ENCODE assay signal across 12 cellular contexts in the genomic region with DNA sequence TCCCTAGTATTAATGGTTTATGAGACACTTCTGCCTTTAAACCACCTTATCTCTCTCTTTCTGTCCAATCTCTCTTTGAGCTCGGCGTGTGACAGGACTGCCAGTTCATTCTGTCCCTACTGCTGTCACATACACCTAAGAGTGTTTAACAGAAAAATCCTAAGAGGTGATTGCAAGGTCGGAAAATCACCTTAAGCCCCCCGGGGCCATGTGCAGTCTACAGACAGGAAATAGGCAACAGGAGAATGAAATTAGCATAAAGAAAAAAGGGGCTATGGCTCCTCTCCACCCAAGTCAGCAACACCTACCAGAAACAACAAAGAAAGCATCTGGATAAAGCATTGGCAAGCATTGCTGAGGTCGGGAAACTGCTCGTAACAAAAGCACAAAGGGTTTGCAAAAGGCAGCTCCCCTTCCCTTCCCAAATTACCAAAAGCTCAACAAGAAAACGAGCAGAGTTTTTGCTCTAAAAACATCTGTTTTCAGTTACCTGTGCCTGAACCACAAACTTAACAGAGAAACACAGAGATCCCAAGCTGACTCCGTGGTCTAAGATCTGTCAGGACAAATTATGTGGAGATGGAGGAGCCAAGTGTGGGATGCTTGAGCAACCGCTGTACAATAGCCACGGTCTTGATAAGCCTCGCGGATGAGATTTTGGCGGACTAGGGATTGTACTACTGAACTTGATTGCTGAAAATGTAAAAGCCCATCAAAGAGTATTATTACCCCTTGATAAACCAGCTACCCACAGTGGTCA. TPM values are rescaled to one million over a fixed set of nuclear protein-coding genes. Genes with fewer than 3 reads are reported as not detected.
A peak's percentile ranks its signal among the peaks of the same experiment; 100 is the strongest.
DNase-seq lines count a peak whose midpoint lies in the region; ATAC-seq and TF ChIP-seq lines count a peak whose summit lies in the region.
"Had no signal": no experiment of that assay in that cellular context is flagged by ENCODE, and none has a peak within 500 bp of the region (broad histone marks: within the 10 kb centered on the region; RNA-seq: fewer than 3 reads in every experiment).

No MANE protein-coding gene starts in this region.

- H3K9me3 Mint-ChIP-seq in activated naive CD4-positive, alpha-beta T cell treated with anti-CD3 and anti-CD28 coated beads, Interleukin-2, amount 10 ng/mL, durations not matched to agents 7 days and 5 days = no peaks in the 10 kb centered on the region
- no peaks in the 10 kb centered on the region for H3K9me3 Mint-ChIP-seq in effector memory CD8-positive, alpha-beta T cell

- TF ChIP-seq CTCF in OCI-LY7 (conservative IDR thresholded peaks at IDR 0.05; ENCODE audit: low read length) (no peak), vagina (IDR thresholded peaks at IDR 0.05) (no peak), gastroesophageal sphincter (IDR thresholded peaks at IDR 0.05) (no peak)

- POLR2A ChIA-PET in OCI-LY7 (lab: Charles Lee) = interaction anchor here (0.7 to 1.7 kb wide), 7 partner anchors 8 to 82 kb away, joined by 3 to 12 read pairs (median 4); no protein-coding TSS in a partner anchor

- peak overlapping the region; percentile 42 for H3K4me2 ChIP-seq in OCI-LY7 (ENCODE audit: low read length)

- H3K27me3 Mint-ChIP-seq in activated naive CD4-positive, alpha-beta T cell treated with anti-CD3 and anti-CD28 coated beads, Interleukin-2, amount 10 ng/mL, durations not matched to agents 7 days and 5 days = no peaks in the 10 kb centered on the region
- no peaks in the 10 kb centered on the region for H3K27me3 Mint-ChIP-seq in effector memory CD8-positive, alpha-beta T cell

- no peak for TF ChIP-seq EP300 in gastroesophageal sphincter (IDR thresholded peaks at IDR 0.05)

- no peak for TF ChIP-seq POLR2A in vagina (IDR thresholded peaks at IDR 0.05)
- TF ChIP-seq POLR2A in gastroesophageal sphincter (IDR thresholded peaks at IDR 0.05) = no peak

- 75 to 95% methylated on average over 3 to 10 of the region's 13 CpGs for WGBS in gastroesophageal sphincter (ENCODE audit: low coverage in 1 of 2), 2 donors

- peaks cover 6% of the 10 kb centered on the region for H3K36me3 ChIP-seq in OCI-LY7 (ENCODE audit: insufficient read depth, low read length)
- no peaks in the 10 kb centered on the region for H3K36me3 ChIP-seq in vagina
- no peaks in the 10 kb centered on the region for H3K36me3 ChIP-seq in gastroesophageal sphincter
- H3K36me3 ChIP-seq: thoracic aorta had no signal

- peak overlapping the region; percentile 57 for H3K27ac Mint-ChIP-seq in activated naive CD4-positive, alpha-beta T cell treated with anti-CD3 and anti-CD28 coated beads, Interleukin-2, amount 10 ng/mL, durations not matched to agents 7 days and 5 days
- peak overlapping the region; percentile 39 to 84 for H3K27ac Mint-ChIP-seq in effector memory CD8-positive, alpha-beta T cell

- no TSS peak for BruUV-seq in OCI-LY7 (replicated peaks; lab: Mats Ljungman, UMichigan)

- H3K36me3 Mint-ChIP-seq in activated naive CD4-positive, alpha-beta T cell treated with anti-CD3 and anti-CD28 coated beads, Interleukin-2, amount 10 ng/mL, durations not matched to agents 7 days and 5 days = peaks cover 55% of the 10 kb centered on the region
- H3K36me3 Mint-ChIP-seq in effector memory CD8-positive, alpha-beta T cell (ENCODE audit: insufficient read depth) = peaks cover 31% of the 10 kb centered on the region

- peaks cover 78% of the 10 kb centered on the region; the same call in 1 of the 2 replicates for H3K79me2 ChIP-seq in OCI-LY7 (ENCODE audit: insufficient read depth, low read depth, low read length)

- H3K4me1 ChIP-seq in OCI-LY7 (ENCODE audit: insufficient read depth, low read length, poor library complexity, severe bottlenecking) (peaks cover 25% of the 10 kb centered on the region), vagina (peaks cover 38% of the 10 kb centered on the region), gastroesophageal sphincter (peaks cover 0 to 39% (median 4%) of the 10 kb centered on the region in 3 donors)

- H3K9me2 ChIP-seq in OCI-LY7 (ENCODE audit: insufficient read depth, low read length) = no peaks in the 10 kb centered on the region

- intact Hi-C loops in OCI-LY7 (cut with micrococcal nuclease; ENCODE audit: unreplicated experiment) = no loop called here
- intact Hi-C loops in vagina (cut with DNase I) = no loop called here

- no peak overlapping the region for H2AFZ ChIP-seq in OCI-LY7 (ENCODE audit: low read length)

- H3K27ac ChIP-seq in OCI-LY7 (ENCODE audit: low read depth, low read length, poor library complexity, severe bottlenecking) = no peak overlapping the region
- H3K27ac ChIP-seq in vagina = peak overlapping the region; percentile 43
- H3K27ac ChIP-seq in gastroesophageal sphincter = no peak overlapping the region
- H3K27ac ChIP-seq: thoracic aorta had no signal

- CTCF ChIA-PET in activated naive CD4-positive, alpha-beta T cell treated with anti-CD3 and anti-CD28 coated beads, Interleukin-2, amount 10 ng/mL, durations not matched to agents 7 days and 5 days (lab: Charles Lee) = interaction anchor here (1.0 kb wide), 1 partner anchor 89 kb away, joined by 4 read pairs; no protein-coding TSS in a partner anchor
- CTCF ChIA-PET in OCI-LY7 (lab: Charles Lee; ENCODE audit: unreplicated experiment) = interaction anchor here (1.0 kb wide), 1 partner anchor 15 kb away, joined by 3 read pairs; no protein-coding TSS in a partner anchor

- H3K4me3 ChIP-seq in OCI-LY7 (ENCODE audit: low read depth, low read length, poor library complexity, severe bottlenecking) = no peak overlapping the region
- no peak overlapping the region for H3K4me3 ChIP-seq in vagina
- no peak overlapping the region for H3K4me3 ChIP-seq in gastroesophageal sphincter
- H3K4me3 ChIP-seq: BLaER1 treated with 17β-estradiol and CSF1 and Interleukin-3, amounts not matched to agents 10 nM and 100 nM; thoracic aorta had no signal

- no peak overlapping the region for H3K4me3 Mint-ChIP-seq in activated naive CD4-positive, alpha-beta T cell treated with anti-CD3 and anti-CD28 coated beads, Interleukin-2, amount 10 ng/mL, durations not matched to agents 7 days and 5 days
- peak overlapping the region; percentile 52 to 67 for H3K4me3 Mint-ChIP-seq in effector memory CD8-positive, alpha-beta T cell

- peaks cover 74% of the 10 kb centered on the region for H3K4me1 Mint-ChIP-seq in activated naive CD4-positive, alpha-beta T cell treated with anti-CD3 and anti-CD28 coated beads, Interleukin-2, amount 10 ng/mL, durations not matched to agents 7 days and 5 days
- peaks cover 60 to 78% of the 10 kb centered on the region in 2 donors for H3K4me1 Mint-ChIP-seq in effector memory CD8-positive, alpha-beta T cell (ENCODE audit: low read depth in 2 of 2)

- H3K27me3 ChIP-seq in vagina (no peaks in the 10 kb centered on the region), gastroesophageal sphincter (no peaks in the 10 kb centered on the region)
- H3K27me3 ChIP-seq: BLaER1 treated with 17β-estradiol and CSF1 and Interleukin-3, amounts not matched to agents 10 nM and 100 nM had no signal

- H3K9me3 ChIP-seq in OCI-LY7 (ENCODE audit: low read length) = no peaks in the 10 kb centered on the region
- H3K9me3 ChIP-seq in vagina = no peaks in the 10 kb centered on the region
- no peaks in the 10 kb centered on the region for H3K9me3 ChIP-seq in gastroesophageal sphincter
- H3K9me3 ChIP-seq: BLaER1 treated with 17β-estradiol and CSF1 and Interleukin-3, amounts not matched to agents 10 nM and 100 nM; thoracic aorta had no signal

- ATAC-seq in effector memory CD8-positive, alpha-beta T cell (replicated peaks) = no peak
- ATAC-seq in gastroesophageal sphincter = no peak

- DNase-seq in activated naive CD4-positive, alpha-beta T cell treated with anti-CD3 and anti-CD28 coated beads, Interleukin-2, amount 10 ng/mL, durations not matched to agents 7 days and 5 days = no peak
- DNase-seq in activated naive CD4-positive, alpha-beta T cell treated with anti-CD3 and anti-CD28 coated beads, Interleukin-2, amount 50 U/mL, for 16 hours = no peak
- DNase-seq in OCI-LY7 (ENCODE audit: low spot score) (no peak), vagina (ENCODE audit: extremely low spot score in 2 of 2) (no peak), DMS153 treated with DMSO at 0.1 percent for 48 hours (lab: John Stamatoyannopoulos, UW; ENCODE audit: unreplicated experiment) (no peak), NOMO-1 treated with dmso at 0.1 percent for 144 hours (lab: John Stamatoyannopoulos, UW; ENCODE audit: unreplicated experiment) (no peak)
- DNase-seq in effector memory CD8-positive, alpha-beta T cell = no peak
- DNase-seq: mesendoderm, NCI-H1105 treated with DMSO at 0.1 percent for 48 hours had no signal

- H4K20me1 ChIP-seq in OCI-LY7 (ENCODE audit: insufficient read depth, low read length) = no peaks in the 10 kb centered on the region

RNA-seq across cellular contexts. Expression of a gene that starts 30.4 kb away (rescaled TPM):
- 70.3 and 73.7 TPM in 2 replicates for total RNA-seq in OCI-LY7 (2014; rRNA removed; shearing (Covaris generic))
- 69.4 and 86.6 TPM in 2 replicates for total RNA-seq in OCI-LY7 (2022)
- 46.4 TPM for total RNA-seq in vagina
- total RNA-seq in gastroesophageal sphincter = 10 to 100 TPM; 24.4 to 51.8 (median 35.7) TPM
